ENCODE assay signal across 1 cellular context in the genomic region with DNA sequence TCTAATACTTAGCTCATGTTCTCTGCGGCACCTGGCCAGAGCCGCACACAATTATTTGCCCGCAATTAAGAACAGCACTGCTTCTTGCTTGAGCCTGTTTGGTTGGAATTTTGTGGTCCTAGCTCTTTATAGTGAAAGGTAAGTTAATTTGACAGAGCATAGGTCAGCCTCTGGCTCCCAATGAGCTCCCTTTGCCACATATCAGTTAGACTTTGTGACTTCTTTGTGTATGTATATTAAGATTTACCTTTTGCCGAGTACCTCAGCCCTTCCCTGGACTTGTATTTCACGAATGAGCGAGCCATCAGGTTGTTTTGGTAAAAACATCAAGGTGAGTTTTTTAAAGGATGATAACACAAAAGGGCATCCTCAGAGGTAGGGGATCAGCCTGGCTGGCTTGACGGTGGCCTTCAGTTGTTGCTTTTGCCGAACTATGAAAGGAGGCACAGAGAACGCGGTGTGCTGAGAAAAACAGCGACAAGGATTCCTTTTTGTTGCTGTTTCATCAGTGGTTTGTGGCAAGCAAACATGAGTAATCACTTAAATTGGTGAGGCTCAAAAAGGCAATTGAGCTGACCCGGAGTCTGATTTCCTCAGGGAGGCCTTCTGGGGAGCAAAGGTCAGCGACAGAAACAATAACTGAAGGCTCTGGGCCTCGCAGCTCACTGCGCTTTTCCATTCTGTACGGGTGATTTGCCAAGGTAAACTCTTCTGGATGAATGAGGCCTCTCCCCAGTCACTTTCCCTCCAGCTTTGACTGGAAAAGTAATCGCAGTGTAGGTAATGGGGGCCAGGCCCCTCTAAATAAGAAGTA.
TF ChIP-seq lines count a peak whose summit lies in the region.

No MANE protein-coding gene starts in this region.

TF ChIP-seq in HepG2, 621 proteins besides CTCF, POLR2A, EP300 and RAD21 (continued from another document and continues in another):
- TF ChIP-seq, protein P1, sequence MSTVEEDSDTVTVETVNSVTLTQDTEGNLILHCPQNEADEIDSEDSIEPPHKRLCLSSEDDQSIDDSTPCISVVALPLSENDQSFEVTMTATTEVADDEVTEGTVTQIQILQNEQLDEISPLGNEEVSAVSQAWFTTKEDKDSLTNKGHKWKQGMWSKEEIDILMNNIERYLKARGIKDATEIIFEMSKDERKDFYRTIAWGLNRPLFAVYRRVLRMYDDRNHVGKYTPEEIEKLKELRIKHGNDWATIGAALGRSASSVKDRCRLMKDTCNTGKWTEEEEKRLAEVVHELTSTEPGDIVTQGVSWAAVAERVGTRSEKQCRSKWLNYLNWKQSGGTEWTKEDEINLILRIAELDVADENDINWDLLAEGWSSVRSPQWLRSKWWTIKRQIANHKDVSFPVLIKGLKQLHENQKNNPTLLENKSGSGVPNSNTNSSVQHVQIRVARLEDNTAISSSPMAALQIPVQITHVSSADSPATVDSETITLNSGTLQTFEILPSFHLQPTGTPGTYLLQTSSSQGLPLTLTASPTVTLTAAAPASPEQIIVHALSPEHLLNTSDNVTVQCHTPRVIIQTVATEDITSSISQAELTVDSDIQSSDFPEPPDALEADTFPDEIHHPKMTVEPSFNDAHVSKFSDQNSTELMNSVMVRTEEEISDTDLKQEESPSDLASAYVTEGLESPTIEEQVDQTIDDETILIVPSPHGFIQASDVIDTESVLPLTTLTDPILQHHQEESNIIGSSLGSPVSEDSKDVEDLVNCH (CRISPR knock-in tag; IDR thresholded peaks at IDR 0.05): no peak
- TF ChIP-seq MEIS2 (CRISPR knock-in tag; IDR thresholded peaks at IDR 0.05) (peak; percentile 68; the same call in 1 of the 2 replicates), ZNF282 (IDR thresholded peaks at IDR 0.05; ENCODE audit: partially characterized antibody) (no peak), ZNF577 (CRISPR knock-in tag; IDR thresholded peaks at IDR 0.05; ENCODE audit: borderline replicate concordance, low read depth) (no peak), KLF9 (CRISPR knock-in tag; IDR thresholded peaks at IDR 0.05; ENCODE audit: low read depth) (no peak), BRCA1 (CRISPR knock-in tag; IDR thresholded peaks at IDR 0.05) (no peak), ISL2 (CRISPR knock-in tag; IDR thresholded peaks at IDR 0.05) (peak; percentile 83), ZIK1 (CRISPR knock-in tag; IDR thresholded peaks at IDR 0.05; ENCODE audit: borderline replicate concordance, low read depth) (no peak; the same call in 1 of the 2 replicates), HDAC2 (CRISPR knock-in tag; IDR thresholded peaks at IDR 0.05) (peak; percentile 42; the same call in 1 of the 2 replicates), ZNF891 (CRISPR knock-in tag; IDR thresholded peaks at IDR 0.05) (no peak), KLF15 (CRISPR knock-in tag; IDR thresholded peaks at IDR 0.05; ENCODE audit: borderline replicate concordance) (no peak), BCL3 (CRISPR knock-in tag; IDR thresholded peaks at IDR 0.05) (no peak), ZNF260 (CRISPR knock-in tag; IDR thresholded peaks at IDR 0.05; ENCODE audit: borderline replicate concordance, low read depth) (no peak), PHF20 (CRISPR knock-in tag; IDR thresholded peaks at IDR 0.05) (no peak), DNMT3B (CRISPR knock-in tag; conservative IDR thresholded peaks at IDR 0.05) (peak; percentile 80; the same call in 1 of the 2 replicates), JDP2 (CRISPR knock-in tag; IDR thresholded peaks at IDR 0.05; ENCODE audit: borderline replicate concordance) (no peak), ZBTB3 (CRISPR knock-in tag; IDR thresholded peaks at IDR 0.05; ENCODE audit: borderline replicate concordance, low read depth) (no peak), REPIN1 (CRISPR knock-in tag; IDR thresholded peaks at IDR 0.05; ENCODE audit: borderline replicate concordance, low read depth) (peak; percentile 45), MIER2 (CRISPR knock-in tag; IDR thresholded peaks at IDR 0.05) (peak; percentile 72; the same call in 1 of the 2 replicates), ZKSCAN1 (IDR thresholded peaks at IDR 0.05; ENCODE audit: low read length) (no peak), ARID4A (CRISPR knock-in tag; IDR thresholded peaks at IDR 0.05; ENCODE audit: borderline replicate concordance) (0 out of 2 replicates have a peak, but pooled peaks have one; percentile 26), RFXANK (CRISPR knock-in tag; IDR thresholded peaks at IDR 0.05) (no peak), RARA (CRISPR knock-in tag; IDR thresholded peaks at IDR 0.05) (peak; percentile 61), SIX1 (CRISPR knock-in tag; IDR thresholded peaks at IDR 0.05; ENCODE audit: borderline replicate concordance) (peak; percentile 78; the same call in 1 of the 2 replicates), ELF3 (CRISPR knock-in tag; IDR thresholded peaks at IDR 0.05) (peak; percentile 71), TCF12 (IDR thresholded peaks at IDR 0.05) (no peak), TCF12 (CRISPR knock-in tag; IDR thresholded peaks at IDR 0.05) (no peak), ZNF768 (CRISPR knock-in tag; IDR thresholded peaks at IDR 0.05) (no peak; the same call in 1 of the 2 replicates), MAFK (conservative IDR thresholded peaks at IDR 0.05 in 1 of 2, IDR thresholded peaks at IDR 0.05 in 1 of 2; ENCODE audit: low read length in 2 of 2) (peak; percentile 24 to 62; a peak in 3 of 4 replicates)
- TF ChIP-seq, protein P2, sequence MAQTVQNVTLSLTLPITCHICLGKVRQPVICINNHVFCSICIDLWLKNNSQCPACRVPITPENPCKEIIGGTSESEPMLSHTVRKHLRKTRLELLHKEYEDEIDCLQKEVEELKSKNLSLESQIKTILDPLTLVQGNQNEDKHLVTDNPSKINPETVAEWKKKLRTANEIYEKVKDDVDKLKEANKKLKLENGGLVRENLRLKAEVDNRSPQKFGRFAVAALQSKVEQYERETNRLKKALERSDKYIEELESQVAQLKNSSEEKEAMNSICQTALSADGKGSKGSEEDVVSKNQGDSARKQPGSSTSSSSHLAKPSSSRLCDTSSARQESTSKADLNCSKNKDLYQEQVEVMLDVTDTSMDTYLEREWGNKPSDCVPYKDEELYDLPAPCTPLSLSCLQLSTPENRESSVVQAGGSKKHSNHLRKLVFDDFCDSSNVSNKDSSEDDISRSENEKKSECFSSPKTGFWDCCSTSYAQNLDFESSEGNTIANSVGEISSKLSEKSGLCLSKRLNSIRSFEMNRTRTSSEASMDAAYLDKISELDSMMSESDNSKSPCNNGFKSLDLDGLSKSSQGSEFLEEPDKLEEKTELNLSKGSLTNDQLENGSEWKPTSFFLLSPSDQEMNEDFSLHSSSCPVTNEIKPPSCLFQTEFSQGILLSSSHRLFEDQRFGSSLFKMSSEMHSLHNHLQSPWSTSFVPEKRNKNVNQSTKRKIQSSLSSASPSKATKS (CRISPR knock-in tag; IDR thresholded peaks at IDR 0.05): no peak
- TF ChIP-seq, protein P3, sequence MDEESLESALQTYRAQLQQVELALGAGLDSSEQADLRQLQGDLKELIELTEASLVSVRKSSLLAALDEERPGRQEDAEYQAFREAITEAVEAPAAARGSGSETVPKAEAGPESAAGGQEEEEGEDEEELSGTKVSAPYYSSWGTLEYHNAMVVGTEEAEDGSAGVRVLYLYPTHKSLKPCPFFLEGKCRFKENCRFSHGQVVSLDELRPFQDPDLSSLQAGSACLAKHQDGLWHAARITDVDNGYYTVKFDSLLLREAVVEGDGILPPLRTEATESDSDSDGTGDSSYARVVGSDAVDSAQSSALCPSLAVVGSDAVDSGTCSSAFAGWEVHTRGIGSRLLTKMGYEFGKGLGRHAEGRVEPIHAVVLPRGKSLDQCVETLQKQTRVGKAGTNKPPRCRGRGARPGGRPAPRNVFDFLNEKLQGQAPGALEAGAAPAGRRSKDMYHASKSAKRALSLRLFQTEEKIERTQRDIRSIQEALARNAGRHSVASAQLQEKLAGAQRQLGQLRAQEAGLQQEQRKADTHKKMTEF (CRISPR knock-in tag; IDR thresholded peaks at IDR 0.05): peak; percentile 85
- TF ChIP-seq, protein P4, sequence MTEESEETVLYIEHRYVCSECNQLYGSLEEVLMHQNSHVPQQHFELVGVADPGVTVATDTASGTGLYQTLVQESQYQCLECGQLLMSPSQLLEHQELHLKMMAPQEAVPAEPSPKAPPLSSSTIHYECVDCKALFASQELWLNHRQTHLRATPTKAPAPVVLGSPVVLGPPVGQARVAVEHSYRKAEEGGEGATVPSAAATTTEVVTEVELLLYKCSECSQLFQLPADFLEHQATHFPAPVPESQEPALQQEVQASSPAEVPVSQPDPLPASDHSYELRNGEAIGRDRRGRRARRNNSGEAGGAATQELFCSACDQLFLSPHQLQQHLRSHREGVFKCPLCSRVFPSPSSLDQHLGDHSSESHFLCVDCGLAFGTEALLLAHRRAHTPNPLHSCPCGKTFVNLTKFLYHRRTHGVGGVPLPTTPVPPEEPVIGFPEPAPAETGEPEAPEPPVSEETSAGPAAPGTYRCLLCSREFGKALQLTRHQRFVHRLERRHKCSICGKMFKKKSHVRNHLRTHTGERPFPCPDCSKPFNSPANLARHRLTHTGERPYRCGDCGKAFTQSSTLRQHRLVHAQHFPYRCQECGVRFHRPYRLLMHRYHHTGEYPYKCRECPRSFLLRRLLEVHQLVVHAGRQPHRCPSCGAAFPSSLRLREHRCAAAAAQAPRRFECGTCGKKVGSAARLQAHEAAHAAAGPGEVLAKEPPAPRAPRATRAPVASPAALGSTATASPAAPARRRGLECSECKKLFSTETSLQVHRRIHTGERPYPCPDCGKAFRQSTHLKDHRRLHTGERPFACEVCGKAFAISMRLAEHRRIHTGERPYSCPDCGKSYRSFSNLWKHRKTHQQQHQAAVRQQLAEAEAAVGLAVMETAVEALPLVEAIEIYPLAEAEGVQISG (CRISPR knock-in tag; IDR thresholded peaks at IDR 0.05): peak; percentile 50
- TF ChIP-seq, protein P5, sequence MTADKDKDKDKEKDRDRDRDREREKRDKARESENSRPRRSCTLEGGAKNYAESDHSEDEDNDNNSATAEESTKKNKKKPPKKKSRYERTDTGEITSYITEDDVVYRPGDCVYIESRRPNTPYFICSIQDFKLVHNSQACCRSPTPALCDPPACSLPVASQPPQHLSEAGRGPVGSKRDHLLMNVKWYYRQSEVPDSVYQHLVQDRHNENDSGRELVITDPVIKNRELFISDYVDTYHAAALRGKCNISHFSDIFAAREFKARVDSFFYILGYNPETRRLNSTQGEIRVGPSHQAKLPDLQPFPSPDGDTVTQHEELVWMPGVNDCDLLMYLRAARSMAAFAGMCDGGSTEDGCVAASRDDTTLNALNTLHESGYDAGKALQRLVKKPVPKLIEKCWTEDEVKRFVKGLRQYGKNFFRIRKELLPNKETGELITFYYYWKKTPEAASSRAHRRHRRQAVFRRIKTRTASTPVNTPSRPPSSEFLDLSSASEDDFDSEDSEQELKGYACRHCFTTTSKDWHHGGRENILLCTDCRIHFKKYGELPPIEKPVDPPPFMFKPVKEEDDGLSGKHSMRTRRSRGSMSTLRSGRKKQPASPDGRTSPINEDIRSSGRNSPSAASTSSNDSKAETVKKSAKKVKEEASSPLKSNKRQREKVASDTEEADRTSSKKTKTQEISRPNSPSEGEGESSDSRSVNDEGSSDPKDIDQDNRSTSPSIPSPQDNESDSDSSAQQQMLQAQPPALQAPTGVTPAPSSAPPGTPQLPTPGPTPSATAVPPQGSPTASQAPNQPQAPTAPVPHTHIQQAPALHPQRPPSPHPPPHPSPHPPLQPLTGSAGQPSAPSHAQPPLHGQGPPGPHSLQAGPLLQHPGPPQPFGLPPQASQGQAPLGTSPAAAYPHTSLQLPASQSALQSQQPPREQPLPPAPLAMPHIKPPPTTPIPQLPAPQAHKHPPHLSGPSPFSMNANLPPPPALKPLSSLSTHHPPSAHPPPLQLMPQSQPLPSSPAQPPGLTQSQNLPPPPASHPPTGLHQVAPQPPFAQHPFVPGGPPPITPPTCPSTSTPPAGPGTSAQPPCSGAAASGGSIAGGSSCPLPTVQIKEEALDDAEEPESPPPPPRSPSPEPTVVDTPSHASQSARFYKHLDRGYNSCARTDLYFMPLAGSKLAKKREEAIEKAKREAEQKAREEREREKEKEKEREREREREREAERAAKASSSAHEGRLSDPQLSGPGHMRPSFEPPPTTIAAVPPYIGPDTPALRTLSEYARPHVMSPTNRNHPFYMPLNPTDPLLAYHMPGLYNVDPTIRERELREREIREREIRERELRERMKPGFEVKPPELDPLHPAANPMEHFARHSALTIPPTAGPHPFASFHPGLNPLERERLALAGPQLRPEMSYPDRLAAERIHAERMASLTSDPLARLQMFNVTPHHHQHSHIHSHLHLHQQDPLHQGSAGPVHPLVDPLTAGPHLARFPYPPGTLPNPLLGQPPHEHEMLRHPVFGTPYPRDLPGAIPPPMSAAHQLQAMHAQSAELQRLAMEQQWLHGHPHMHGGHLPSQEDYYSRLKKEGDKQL (CRISPR knock-in tag; IDR thresholded peaks at IDR 0.05; ENCODE audit: low read depth): peak; percentile 57
